Comparison of ENCODE assay signal across 1 cellular context in genomic region chr16:2904100-2904921, GRCh38.
A peak's percentile ranks its signal among the peaks of the same experiment; 100 is the strongest.
TF ChIP-seq lines count a peak whose summit lies in the region.

No MANE protein-coding gene starts in this region.

TF ChIP-seq in H1, 55 proteins besides CTCF, POLR2A, EP300 and RAD21:
- no peak for TF ChIP-seq HDAC6 (IDR thresholded peaks at IDR 0.05; ENCODE audit: low read depth, low read length)
- TF ChIP-seq TEAD4 (IDR thresholded peaks at IDR 0.05; ENCODE audit: low read depth, low read length): peak; percentile 69
- peak; percentile 10 for TF ChIP-seq ASH2L (IDR thresholded peaks at IDR 0.05; ENCODE audit: low read length)
- no peak for TF ChIP-seq TCF12 (IDR thresholded peaks at IDR 0.05; ENCODE audit: low read depth, low read length)
- no peak for TF ChIP-seq CHD2 (IDR thresholded peaks at IDR 0.05; ENCODE audit: low read length)
- TF ChIP-seq TAF1 (IDR thresholded peaks at IDR 0.05; ENCODE audit: low read depth, low read length): peak; percentile 47; the same call in 1 of the 2 replicates
- peak in 1 of 2 experiments; percentile 68; a peak in 1 of 4 replicates for TF ChIP-seq HDAC2 (IDR thresholded peaks at IDR 0.05; ENCODE audit: borderline replicate concordance in 1 of 2, low read depth in 2 of 2, low read length in 2 of 2)
- no peak for TF ChIP-seq SUZ12 (IDR thresholded peaks at IDR 0.05; ENCODE audit: low read length)
- TF ChIP-seq YY1 (IDR thresholded peaks at IDR 0.05; ENCODE audit: low read depth, low read length): peak; percentile 85
- TF ChIP-seq SP4 (IDR thresholded peaks at IDR 0.05; ENCODE audit: low read length): no peak
- TF ChIP-seq PHF8 (conservative IDR thresholded peaks at IDR 0.05; ENCODE audit: low read depth, low read length): peak; percentile 20; the same call in 1 of the 2 replicates
- TF ChIP-seq TAF7 (optimal IDR thresholded peaks at IDR 0.05; ENCODE audit: borderline replicate concordance, low read depth, low read length): peak; percentile 50
- TF ChIP-seq SIN3A (conservative IDR thresholded peaks at IDR 0.05 in 1 of 2, IDR thresholded peaks at IDR 0.05 in 1 of 2; ENCODE audit: low read depth in 1 of 2, low read length in 2 of 2): peak in 1 of 2 experiments; percentile 51; a peak in 2 of 4 replicates
- no peak for TF ChIP-seq SIX5 (IDR thresholded peaks at IDR 0.05; ENCODE audit: low read depth, low read length)
- TF ChIP-seq MAX (IDR thresholded peaks at IDR 0.05): 0 out of 2 replicates have a peak, but pooled peaks have one; percentile 39
- TF ChIP-seq GABPA (IDR thresholded peaks at IDR 0.05; ENCODE audit: borderline replicate concordance, insufficient read depth, low read length): no peak
- TF ChIP-seq KDM5A (IDR thresholded peaks at IDR 0.05; ENCODE audit: low read length): no peak
- peak; percentile 38; the same call in 1 of the 2 replicates for TF ChIP-seq E2F6 (IDR thresholded peaks at IDR 0.05)
- peak; percentile 54; the same call in 1 of the 2 replicates for TF ChIP-seq CREB1 (IDR thresholded peaks at IDR 0.05)
- no peak for TF ChIP-seq ATF3 (IDR thresholded peaks at IDR 0.05; ENCODE audit: insufficient read depth, low read depth, low read length)
- no peak for TF ChIP-seq FOSL1 (IDR thresholded peaks at IDR 0.05; ENCODE audit: insufficient read depth, low read depth, low read length)
- TF ChIP-seq USF2 (IDR thresholded peaks at IDR 0.05; ENCODE audit: low read length): 0 out of 2 replicates have a peak, but pooled peaks have one; percentile 27
- TF ChIP-seq KDM1A (IDR thresholded peaks at IDR 0.05; ENCODE audit: borderline replicate concordance, low read length): no peak
- TF ChIP-seq RFX5 (IDR thresholded peaks at IDR 0.05; ENCODE audit: borderline replicate concordance, low read depth, low read length): peak; percentile 6; the same call in 1 of the 2 replicates
- TF ChIP-seq BCL11A (IDR thresholded peaks at IDR 0.05; ENCODE audit: low read depth in 2 of 2, low read length in 2 of 2): no peak
